In the genomic region with DNA sequence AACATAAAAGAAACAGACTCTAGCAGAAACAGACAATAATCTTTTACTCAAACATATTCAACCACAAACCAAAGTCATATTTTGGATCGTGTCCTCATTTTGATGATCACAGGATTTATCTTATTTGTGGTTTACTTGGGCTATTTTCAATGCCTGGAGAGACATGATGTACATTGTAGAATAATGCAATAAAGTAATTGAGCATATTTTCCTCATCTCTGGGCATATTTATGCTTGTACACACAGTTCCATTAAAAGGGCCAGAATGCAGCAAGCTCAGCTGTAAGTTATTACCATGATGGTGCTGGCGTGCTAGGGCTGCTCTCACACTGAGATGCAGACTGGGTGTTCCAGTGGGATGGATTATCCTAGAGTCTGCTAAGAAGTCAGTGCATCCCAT, we compare ENCODE assay signal across 21 cellular contexts.
A peak's percentile ranks its signal among the peaks of the same experiment; 100 is the strongest.
DNase-seq lines count a peak whose midpoint lies in the region; ATAC-seq and TF ChIP-seq lines count a peak whose summit lies in the region.
"Had no signal": no experiment of that assay in that cellular context is flagged by ENCODE, and none has a peak within 500 bp of the region (broad histone marks: within the 10 kb centered on the region; RNA-seq: fewer than 3 reads in every experiment).

No MANE protein-coding gene starts in this region.

- TF ChIP-seq CTCF in AG09319 (IDR thresholded peaks at IDR 0.05; ENCODE audit: low read depth, low read length) (no peak), HFF-Myc (IDR thresholded peaks at IDR 0.05; ENCODE audit: low read depth, low read length, missing control alignments) (no peak)

- ATAC-seq in HG02759 (IDR thresholded peaks at IDR 0.05; ENCODE audit: unreplicated experiment) (no peak), GM21528 (IDR thresholded peaks at IDR 0.05; ENCODE audit: low FRiP score, unreplicated experiment) (no peak)
- ATAC-seq: left ventricle myocardium superior had no signal

- DNase-seq in AG09319 (ENCODE audit: extremely low read depth, low read depth) (peak; percentile 78), HFF-Myc (ENCODE audit: extremely low read depth, low read depth) (peak; percentile 4), dedifferentiated amniotic fluid mesenchymal stem cell (ENCODE audit: extremely low spot score) (peak; percentile 75), mucosa of gallbladder (ENCODE audit: low spot score) (peak; percentile 14), HUDEP-2 (lab: John Stamatoyannopoulos, UW; ENCODE audit: unreplicated experiment in 76 of 76) (no peak)
- DNase-seq in stimulated activated naive CD4-positive, alpha-beta T cell (lab: John Stamatoyannopoulos, UW) = no peak
- DNase-seq: activated naive CD4-positive, alpha-beta T cell treated with anti-CD3 and anti-CD28 coated beads, Interleukin-2, amount 10 ng/mL, durations not matched to agents 7 days and 5 days; activated T-cell treated with anti-CD3 and anti-CD28 coated beads, Interleukin-2, amount 50 U/mL, for 48 hours; aorta; CD4-positive, CD25-positive, alpha-beta regulatory T cell; DMS 273 treated with DMSO at 0.1 percent for 48 hours; effector memory CD4-positive, alpha-beta T cell; heart left ventricle; left ventricle myocardium superior; NCI-H524 treated with DMSO at 0.1 percent for 48 hours; stimulated activated CD4-positive, alpha-beta T cell treated with anti-CD3 and anti-CD28 coated beads, Interleukin-12 subunit alpha, Interleukin-12 subunit beta, amount 100 ng/mL, for 4 hours; SW 1271 had no signal

- no peak overlapping the region for H3K4me3 ChIP-seq in HFF-Myc (replicated peaks; ENCODE audit: low read depth, low read length)
- H3K4me3 ChIP-seq: esophagus muscularis mucosa, HAP-1, heart left ventricle had no signal

Comparison
In these comparisons a context has a peak if more than half of its experiments do, and no peak if none do; other contexts are left out.
1. DNase-seq: peak in AG09319 (single experiment), HFF-Myc (single experiment), dedifferentiated amniotic fluid mesenchymal stem cell (single experiment) and mucosa of gallbladder (single experiment); none in stimulated activated naive CD4-positive, alpha-beta T cell (0 of 6) and HUDEP-2 (0 of 76).